8 cellular contexts compared by ENCODE assay signal in genomic region chr7:140566186-140566585, GRCh38.
DNase-seq lines count a peak whose midpoint lies in the region; ATAC-seq and TF ChIP-seq lines count a peak whose summit lies in the region.
"Not testable (repeated sequence)": the region's sequence is repeated elsewhere in the genome, so short reads cannot be mapped to it uniquely, and the experiment has no call there.

No MANE protein-coding gene starts in this region.

- not testable (repeated sequence) for H4K20me1 ChIP-seq in IMR-90 (ENCODE audit: insufficient read depth, low read length)

- POLR2A ChIA-PET in IMR-90 (lab: Charles Lee; ENCODE audit: unreplicated experiment) = not testable (repeated sequence)

- peak overlapping the region; percentile 54 for H3K27ac ChIP-seq in ACC112 (ENCODE audit: low read depth, low read length)
- H3K27ac ChIP-seq in IMR-90 (ENCODE audit: insufficient read depth, low read length) = peak overlapping the region; percentile 78
- peak overlapping the region; percentile 27 for H3K27ac ChIP-seq in RWPE2 (ENCODE audit: poor library complexity, severe bottlenecking)
- H3K27ac ChIP-seq in esophagus muscularis mucosa (replicated peaks in 1 of 4) = peak overlapping the region; percentile 88 to 91 (median 89)
- not testable (repeated sequence) for H3K27ac ChIP-seq in trophoblast cell (ENCODE audit: low read depth, low read length)

- not testable (repeated sequence) for BruUV-seq in IMR-90 (replicated peaks; lab: Mats Ljungman, UMichigan)

- DNase-seq in GM04503 (ENCODE audit: low read depth) (peak; percentile 16), IMR-90 (peak; percentile 83), astrocyte of the hippocampus (ENCODE audit: low read depth, low spot score) (peak; percentile 38), glomerular visceral epithelial cell (ENCODE audit: extremely low spot score) (peak; percentile 65), trophoblast cell (peak; percentile 57 to 79)
- not testable (repeated sequence) for DNase-seq in RWPE2 (ENCODE audit: low spot score); esophagus muscularis mucosa (ENCODE audit: extremely low spot score)

- H2BK120ac ChIP-seq in IMR-90 (ENCODE audit: low read depth, low read length) = peak overlapping the region; percentile 97
- H2BK120ac ChIP-seq in trophoblast cell (ENCODE audit: insufficient read depth, low read length, poor library complexity) = not testable (repeated sequence)

- TF ChIP-seq EP300 in esophagus muscularis mucosa (IDR thresholded peaks at IDR 0.05) = not testable (repeated sequence)

- TF ChIP-seq POLR2A in IMR-90 (IDR thresholded peaks at IDR 0.05; ENCODE audit: low read depth, low read length); esophagus muscularis mucosa (IDR thresholded peaks at IDR 0.05; ENCODE audit: low read depth): not testable (repeated sequence)

- not testable (repeated sequence) for TF ChIP-seq CTCF in IMR-90 (conservative IDR thresholded peaks at IDR 0.05; ENCODE audit: low read depth, low read length); RWPE2 (IDR thresholded peaks at IDR 0.05; ENCODE audit: poor library complexity, severe bottlenecking); esophagus muscularis mucosa (IDR thresholded peaks at IDR 0.05)

- not testable (repeated sequence) for H4K12ac ChIP-seq in trophoblast cell (ENCODE audit: low read depth, low read length)

- H3K4me1 ChIP-seq in ACC112 (ENCODE audit: control insufficient read depth, insufficient read depth, low read length, unreplicated experiment) = peaks cover 16% of the 10 kb centered on the region
- H3K4me1 ChIP-seq in IMR-90 (ENCODE audit: control insufficient read depth, insufficient read depth, low read length) = peaks cover 14% of the 10 kb centered on the region
- peaks cover 19% of the 10 kb centered on the region for H3K4me1 ChIP-seq in RWPE2 (ENCODE audit: insufficient read depth, poor library complexity, severe bottlenecking)
- H3K4me1 ChIP-seq in esophagus muscularis mucosa = peaks cover 39 to 83% (median 79%) of the 10 kb centered on the region in 4 donors
- H3K4me1 ChIP-seq in trophoblast cell (ENCODE audit: control insufficient read depth in 1 of 2, insufficient read depth in 2 of 2, low read length in 2 of 2) = not testable (repeated sequence)

- H4K5ac ChIP-seq in IMR-90 (ENCODE audit: low read depth, low read length) = peak overlapping the region; percentile 85

- H2AFZ ChIP-seq in ACC112 (ENCODE audit: low read length, unreplicated experiment) = peak overlapping the region; percentile 15
- peak overlapping the region; percentile 72 for H2AFZ ChIP-seq in IMR-90 (replicated peaks; ENCODE audit: low read length, poor library complexity)
- H2AFZ ChIP-seq in trophoblast cell (ENCODE audit: insufficient read depth, low read length, poor library complexity) = not testable (repeated sequence)

- H3K9me1 ChIP-seq in IMR-90 (ENCODE audit: insufficient read depth, low read length) = peaks cover 16% of the 10 kb centered on the region

- ATAC-seq in IMR-90 (ENCODE audit: low read depth) (peak; percentile 59), RWPE2 (ENCODE audit: low read depth) (peak; percentile 24; the same call in 1 of the 3 replicates)

- H2AK5ac ChIP-seq in IMR-90 (ENCODE audit: low read depth, low read length) = peak overlapping the region; percentile 99
- H2AK5ac ChIP-seq in trophoblast cell (ENCODE audit: low read length) = not testable (repeated sequence)

- H3K18ac ChIP-seq in IMR-90 (ENCODE audit: low read depth, low read length) = peak overlapping the region; percentile 92
- H3K18ac ChIP-seq in trophoblast cell (ENCODE audit: low read length) = not testable (repeated sequence)

- H2AK9ac ChIP-seq in IMR-90 (replicated peaks; ENCODE audit: low read depth, low read length, poor library complexity) = peak overlapping the region; percentile 94

- H3K14ac ChIP-seq in IMR-90 (replicated peaks; ENCODE audit: low read depth, low read length) = peak overlapping the region; percentile 94
- not testable (repeated sequence) for H3K14ac ChIP-seq in trophoblast cell (ENCODE audit: low read length)

- peak overlapping the region; percentile 88; the same call in 1 of the 2 replicates for H3K56ac ChIP-seq in IMR-90 (ENCODE audit: extremely low read depth, insufficient read depth, low read length)

- H2BK20ac ChIP-seq in IMR-90 (ENCODE audit: low read depth, low read length) = peak overlapping the region; percentile 79

- peak overlapping the region; percentile 48; the same call in 1 of the 2 replicates for H3K4me2 ChIP-seq in IMR-90 (ENCODE audit: low read depth, low read length)
- H3K4me2 ChIP-seq in trophoblast cell (ENCODE audit: low read length) = not testable (repeated sequence)

- peak overlapping the region; percentile 67; the same call in 1 of the 2 replicates for H3K9ac ChIP-seq in IMR-90 (ENCODE audit: low read depth, low read length)
- H3K9ac ChIP-seq in trophoblast cell (ENCODE audit: low read length) = not testable (repeated sequence)

- H4K8ac ChIP-seq in IMR-90 (ENCODE audit: low read depth in 2 of 2, low read length in 2 of 2) = peak overlapping the region; percentile 61 to 95
- H4K8ac ChIP-seq in trophoblast cell (ENCODE audit: low read depth, low read length) = not testable (repeated sequence)

- H4K91ac ChIP-seq in IMR-90 (ENCODE audit: insufficient read depth, low read depth, low read length) = peak overlapping the region; percentile 91
- not testable (repeated sequence) for H4K91ac ChIP-seq in trophoblast cell (ENCODE audit: low read depth, low read length)

- peak overlapping the region; percentile 64; the same call in 2 of the 3 replicates for H2BK15ac ChIP-seq in IMR-90 (ENCODE audit: low read depth, low read length)

- intact Hi-C loops in IMR-90 (cut with micrococcal nuclease) (loop anchor here (2.0 kb wide), 1 partner anchor 39 kb away; no protein-coding TSS in a partner anchor), esophagus muscularis mucosa (cut with DNase I) (loop anchor here (2.0 kb wide), 1 partner anchor 75 kb away; the partner anchor contains the start of gene DENND2A)

- not testable (repeated sequence) for H3K9me3 ChIP-seq in IMR-90 (ENCODE audit: control insufficient read depth, insufficient read depth, low read length); RWPE2 (ENCODE audit: severe bottlenecking); esophagus muscularis mucosa; trophoblast cell (ENCODE audit: insufficient read depth, low read depth, low read length)

- H3K4me3 ChIP-seq in ACC112 (ENCODE audit: low read depth, low read length) = 0 out of 2 replicates have a peak overlapping the region, but pooled peaks have one; percentile 7
- not testable (repeated sequence) for H3K4me3 ChIP-seq in IMR-90 (ENCODE audit: insufficient read depth, low read depth, low read length); RWPE2 (ENCODE audit: severe bottlenecking); esophagus muscularis mucosa; trophoblast cell (ENCODE audit: low read depth, low read length)

- peak overlapping the region; percentile 99 for H3K4ac ChIP-seq in IMR-90 (ENCODE audit: low read depth, low read length)
- not testable (repeated sequence) for H3K4ac ChIP-seq in trophoblast cell (ENCODE audit: low read depth, low read length)

- H2BK12ac ChIP-seq in trophoblast cell (ENCODE audit: low read length) = not testable (repeated sequence)

- no CpG with 5 or more reads among the region's 6 CpGs for WGBS in IMR-90 (ENCODE audit: extremely low coverage in 2 of 2, insufficient read length in 1 of 2), 2 experiments
- WGBS in esophagus muscularis mucosa = 77% methylated on average over 6 of the region's 6 CpGs
- no CpG with 5 or more reads among the region's 6 CpGs for WGBS in trophoblast cell (ENCODE audit: extremely low coverage, insufficient coverage, insufficient read length)

- not testable (repeated sequence) for H3K27me3 ChIP-seq in ACC112 (ENCODE audit: insufficient read depth, low read length); IMR-90 (ENCODE audit: control insufficient read depth, insufficient read depth, low read length); RWPE2 (ENCODE audit: insufficient read depth, poor library complexity, severe bottlenecking); esophagus muscularis mucosa; trophoblast cell (ENCODE audit: insufficient read depth, low read length)

- dilution Hi-C loops in IMR-90 (cut with HindIII; ENCODE audit: low sequenced_read_pairs, unreplicated experiment) = not testable (repeated sequence)

- H3K79me2 ChIP-seq in ACC112 (ENCODE audit: control insufficient read depth, insufficient read depth, low read length, unreplicated experiment); trophoblast cell (ENCODE audit: control insufficient read depth, insufficient read depth, low read length, poor library complexity): not testable (repeated sequence)

- in situ Hi-C loops in IMR-90 (cut with MboI; ENCODE audit: low sequenced_read_pairs) = not testable (repeated sequence)

- TF ChIP-seq RAD21 in IMR-90 (IDR thresholded peaks at IDR 0.05; ENCODE audit: low read length) = not testable (repeated sequence)

- H3K36me3 ChIP-seq in ACC112 (ENCODE audit: insufficient read depth, low read length); RWPE2 (ENCODE audit: low read depth): not testable (repeated sequence)
- H3K36me3 ChIP-seq in IMR-90 (ENCODE audit: control insufficient read depth, insufficient read depth, low read length) = peaks cover 33% of the 10 kb centered on the region
- H3K36me3 ChIP-seq in esophagus muscularis mucosa = peaks cover 0 to 32% (median 14%) of the 10 kb centered on the region in 4 donors
- H3K36me3 ChIP-seq in trophoblast cell (ENCODE audit: control insufficient read depth in 1 of 2, insufficient read depth in 2 of 2, low read length in 2 of 2) = peaks cover 9 to 11% of the 10 kb centered on the region in 2 experiments

- not testable (repeated sequence) for H3K79me1 ChIP-seq in IMR-90 (ENCODE audit: low read depth in 1 of 2, low read length in 2 of 2); trophoblast cell (ENCODE audit: low read length)

- H2BK5ac ChIP-seq in IMR-90 (ENCODE audit: low read depth, low read length, poor library complexity, severe bottlenecking) = peak overlapping the region; percentile 96
- H2BK5ac ChIP-seq in trophoblast cell (ENCODE audit: low read depth, low read length, poor library complexity) = not testable (repeated sequence)

- peak overlapping the region; percentile 92 for H3K23ac ChIP-seq in IMR-90 (ENCODE audit: low read depth, low read length)
- H3K23ac ChIP-seq in trophoblast cell (ENCODE audit: low read length) = not testable (repeated sequence)

- CTCF ChIA-PET in IMR-90 (lab: Yijun Ruan, JAX) = not testable (repeated sequence)
